ENCODE assay signal across 24 cellular contexts in the genomic region with DNA sequence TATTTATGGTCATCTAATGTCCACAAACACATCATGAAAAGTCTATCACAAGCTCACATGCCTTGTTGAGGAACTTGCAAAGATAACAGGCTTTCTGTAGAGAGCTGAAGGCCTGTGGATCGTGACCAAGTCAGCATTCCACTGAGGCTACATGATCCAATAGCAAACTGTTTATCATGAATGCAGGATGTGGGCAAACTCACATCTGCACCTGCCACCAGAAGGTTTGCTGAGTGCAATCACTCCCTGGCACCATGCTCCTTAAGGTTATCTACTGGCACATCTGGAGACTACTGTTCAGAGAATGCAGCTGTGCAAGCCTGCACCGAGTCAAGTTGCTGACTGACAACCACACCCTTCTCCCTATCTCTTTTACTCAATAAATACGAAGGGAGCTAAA.
"Had no signal": no experiment of that assay in that cellular context is flagged by ENCODE, and none has a peak within 500 bp of the region (broad histone marks: within the 10 kb centered on the region; RNA-seq: fewer than 3 reads in every experiment).

No MANE protein-coding gene starts in this region.

- H3K9me3 Mint-ChIP-seq: activated CD4-positive, alpha-beta memory T cell treated with anti-CD3 and anti-CD28 coated beads, Interleukin-2, amount 10 ng/mL, durations not matched to agents 7 days and 5 days; activated CD4-positive, alpha-beta T cell treated with anti-CD3 and anti-CD28 coated beads, Interleukin-2, amount 10 ng/mL, durations not matched to agents 24 days and 14 days; activated naive CD8-positive, alpha-beta T cell treated with anti-CD3 and anti-CD28 coated beads for 36 hours; activated T-helper 1 cell treated with anti-CD3 and anti-CD28 coated beads, Interleukin-12 subunit alpha, Interleukin-12 subunit beta, Interleukin-2, Interleukin-4 antibody, amounts not matched to agents 30 ng/mL and 10 ng/mL and 1 ng/mL, durations not matched to agents 14 hours and 24 hours and 36 hours; natural killer cell treated with Interleukin-12 subunit alpha and Interleukin-12 subunit beta and Interleukin-15 and Interleukin-18, amount 100 ng/mL, for 72 hours; stimulated activated naive CD8-positive, alpha-beta T cell treated with anti-CD3 and anti-CD28 coated beads, Interleukin-15, Interleukin-2, amounts not matched to agents 100 ng/mL and 50 ng/mL, for 24 hours had no signal

- H3K4me3 Mint-ChIP-seq: activated CD4-positive, alpha-beta memory T cell treated with anti-CD3 and anti-CD28 coated beads, Interleukin-2, amount 10 ng/mL, durations not matched to agents 7 days and 5 days; activated CD4-positive, alpha-beta T cell treated with anti-CD3 and anti-CD28 coated beads, Interleukin-2, amount 10 ng/mL, durations not matched to agents 24 days and 14 days; activated CD8-positive, alpha-beta memory T cell treated with anti-CD3 and anti-CD28 coated beads, Interleukin-2, amount 10 ng/mL, durations not matched to agents 7 days and 5 days; activated naive CD8-positive, alpha-beta T cell treated with anti-CD3 and anti-CD28 coated beads for 36 hours; activated T-helper 1 cell treated with anti-CD3 and anti-CD28 coated beads, Interleukin-12 subunit alpha, Interleukin-12 subunit beta, Interleukin-2, Interleukin-4 antibody, amounts not matched to agents 30 ng/mL and 10 ng/mL and 1 ng/mL, durations not matched to agents 14 hours and 24 hours and 36 hours; memory B cell; natural killer cell treated with Interleukin-12 subunit alpha and Interleukin-12 subunit beta and Interleukin-15 and Interleukin-18, amount 100 ng/mL, for 72 hours; stimulated activated naive CD8-positive, alpha-beta T cell treated with anti-CD3 and anti-CD28 coated beads, Interleukin-15, Interleukin-2, amounts not matched to agents 100 ng/mL and 50 ng/mL, for 24 hours had no signal

- H3K27me3 ChIP-seq: cardiac muscle cell, ovary, tibial artery, vagina had no signal

- DNase-seq: activated CD4-positive, alpha-beta memory T cell treated with anti-CD3 and anti-CD28 coated beads, Interleukin-2, amount 10 ng/mL, durations not matched to agents 7 days and 5 days; activated CD4-positive, alpha-beta T cell treated with anti-CD3 and anti-CD28 coated beads, Interleukin-2, amount 10 ng/mL, durations not matched to agents 24 days and 14 days; activated CD8-positive, alpha-beta memory T cell treated with anti-CD3 and anti-CD28 coated beads, Interleukin-2, amount 10 ng/mL, durations not matched to agents 7 days and 5 days; activated naive CD4-positive, alpha-beta T cell; activated naive CD8-positive, alpha-beta T cell treated with anti-CD3 and anti-CD28 coated beads for 36 hours; amniotic stem cell; gastrocnemius medialis; hippocampal formation; left cardiac atrium; ovary; spleen; stimulated activated CD4-positive, alpha-beta T cell treated with anti-CD3 and anti-CD28 coated beads, Interleukin-4, amount 100 ng/mL, for 4 hours; substantia nigra; tibial artery had no signal

- H3K36me3 ChIP-seq: cardiac muscle cell, gastrocnemius medialis, ovary, prostate gland, spleen, vagina had no signal

- H3K4me3 ChIP-seq: cardiac muscle cell, gastrocnemius medialis, ovary, prostate gland, spleen, tibial artery, vagina had no signal

- H3K9me3 ChIP-seq: gastrocnemius medialis, ovary, prostate gland, spleen, tibial artery, vagina had no signal

- H3K36me3 Mint-ChIP-seq: activated CD8-positive, alpha-beta memory T cell treated with anti-CD3 and anti-CD28 coated beads, Interleukin-2, amount 10 ng/mL, durations not matched to agents 7 days and 5 days; activated naive CD8-positive, alpha-beta T cell treated with anti-CD3 and anti-CD28 coated beads for 36 hours; memory B cell; natural killer cell treated with Interleukin-12 subunit alpha and Interleukin-12 subunit beta and Interleukin-15 and Interleukin-18, amount 100 ng/mL, for 72 hours had no signal

- H3K4me1 ChIP-seq: gastrocnemius medialis, prostate gland, spleen, tibial artery, vagina had no signal

- H3K4me1 Mint-ChIP-seq: activated CD4-positive, alpha-beta memory T cell treated with anti-CD3 and anti-CD28 coated beads, Interleukin-2, amount 10 ng/mL, durations not matched to agents 7 days and 5 days; activated CD4-positive, alpha-beta T cell treated with anti-CD3 and anti-CD28 coated beads, Interleukin-2, amount 10 ng/mL, durations not matched to agents 24 days and 14 days; activated CD8-positive, alpha-beta memory T cell treated with anti-CD3 and anti-CD28 coated beads, Interleukin-2, amount 10 ng/mL, durations not matched to agents 7 days and 5 days; activated naive CD8-positive, alpha-beta T cell treated with anti-CD3 and anti-CD28 coated beads for 36 hours; memory B cell had no signal

- H3K27ac Mint-ChIP-seq: activated CD4-positive, alpha-beta memory T cell treated with anti-CD3 and anti-CD28 coated beads, Interleukin-2, amount 10 ng/mL, durations not matched to agents 7 days and 5 days; activated CD4-positive, alpha-beta T cell treated with anti-CD3 and anti-CD28 coated beads, Interleukin-2, amount 10 ng/mL, durations not matched to agents 24 days and 14 days; activated CD8-positive, alpha-beta memory T cell treated with anti-CD3 and anti-CD28 coated beads, Interleukin-2, amount 10 ng/mL, durations not matched to agents 7 days and 5 days; activated naive CD8-positive, alpha-beta T cell treated with anti-CD3 and anti-CD28 coated beads for 36 hours; activated T-helper 1 cell treated with anti-CD3 and anti-CD28 coated beads, Interleukin-12 subunit alpha, Interleukin-12 subunit beta, Interleukin-2, Interleukin-4 antibody, amounts not matched to agents 30 ng/mL and 10 ng/mL and 1 ng/mL, durations not matched to agents 14 hours and 24 hours and 36 hours; memory B cell; natural killer cell treated with Interleukin-12 subunit alpha and Interleukin-12 subunit beta and Interleukin-15 and Interleukin-18, amount 100 ng/mL, for 72 hours; stimulated activated naive CD8-positive, alpha-beta T cell treated with anti-CD3 and anti-CD28 coated beads, Interleukin-15, Interleukin-2, amounts not matched to agents 100 ng/mL and 50 ng/mL, for 24 hours had no signal

- H3K27ac ChIP-seq: cardiac muscle cell, epithelial cell of prostate, gastrocnemius medialis, ovary, prostate gland, spleen, tibial artery, vagina, VCaP had no signal

- ATAC-seq: activated CD4-positive, CD25-positive, alpha-beta regulatory T cell treated with anti-CD3 and anti-CD28 coated beads, Interleukin-2, amount 50 U/mL, for 24 hours; activated CD8-positive, alpha-beta memory T cell treated with anti-CD3 and anti-CD28 coated beads, Interleukin-2, amount 10 ng/mL, durations not matched to agents 7 days and 5 days; gastrocnemius medialis; left cardiac atrium had no signal
